Comparison of ENCODE assay signal across 1 cellular context in the genomic region with DNA sequence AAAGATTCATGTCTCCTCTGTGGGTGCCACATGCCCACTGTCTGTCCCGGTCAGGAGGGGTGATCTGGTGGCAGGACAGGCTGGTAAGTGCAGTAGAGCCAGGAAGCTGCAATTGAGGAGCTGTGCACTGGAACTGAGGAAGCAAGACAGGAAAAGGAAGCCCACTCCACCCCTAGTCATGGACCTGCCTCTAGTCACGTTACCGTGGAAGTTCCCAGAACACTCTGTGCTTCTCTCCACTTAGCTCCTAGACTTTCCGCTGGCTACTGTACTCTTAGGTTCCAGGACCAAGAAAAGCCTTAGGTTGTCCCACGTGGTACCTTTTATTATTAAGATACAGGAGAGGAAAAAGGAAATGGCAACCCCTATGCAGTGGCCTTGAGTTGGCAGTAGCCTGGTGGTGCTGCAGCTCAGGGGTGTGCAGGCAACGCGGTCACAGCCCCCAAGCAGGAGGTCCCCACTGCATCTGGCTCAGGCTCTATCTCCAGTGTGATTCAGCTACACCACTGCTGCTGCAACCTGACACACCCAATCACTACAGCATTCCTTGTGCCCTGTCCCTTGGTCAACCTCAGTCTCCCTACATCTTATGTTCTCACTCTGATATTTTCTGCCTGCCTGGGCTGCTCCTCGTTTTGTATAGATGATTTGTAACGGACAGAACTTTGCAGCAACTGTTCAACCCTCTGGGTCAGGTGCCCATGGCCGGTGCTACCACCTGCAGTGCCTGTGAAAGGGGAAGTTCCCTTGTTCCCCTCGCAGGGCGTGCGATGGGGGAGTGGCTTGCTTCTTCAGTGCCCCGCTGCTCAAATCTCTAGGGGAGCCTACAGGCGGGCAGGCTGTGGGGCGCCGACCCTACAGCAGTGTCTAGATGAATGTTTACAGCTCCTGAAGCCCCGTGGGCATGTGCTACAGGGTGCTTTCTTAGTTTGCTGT.
TF ChIP-seq lines count a peak whose summit lies in the region.

No MANE protein-coding gene starts in this region.

TF ChIP-seq in GM12878, 131 proteins besides CTCF, POLR2A, EP300 and RAD21 (continued from another document):
- TF ChIP-seq FOXK2 (IDR thresholded peaks at IDR 0.05) (no peak), CBFB (IDR thresholded peaks at IDR 0.05; ENCODE audit: low read depth) (no peak), POU2F2 (IDR thresholded peaks at IDR 0.05; ENCODE audit: borderline replicate concordance, low read depth, low read length) (no peak), POLR2AphosphoS2 (IDR thresholded peaks at IDR 0.05; ENCODE audit: low read depth, low read length) (no peak), LARP7 (IDR thresholded peaks at IDR 0.05) (no peak)
